In genomic region chr12:97275261-97276197, GRCh38 we compare ENCODE assay signal across 11 cellular contexts.
DNase-seq lines count a peak whose midpoint lies in the region; ATAC-seq and TF ChIP-seq lines count a peak whose summit lies in the region.
"Had no signal": no experiment of that assay in that cellular context is flagged by ENCODE, and none has a peak within 500 bp of the region (broad histone marks: within the 10 kb centered on the region; RNA-seq: fewer than 3 reads in every experiment).

No MANE protein-coding gene starts in this region.

- DNase-seq in body of pancreas (peak; percentile 9 to 32 (median 20)), sciatic nerve (ENCODE audit: low spot score) (peak; percentile 58)
- no peak for DNase-seq in activated CD4-positive, CD25-positive, alpha-beta regulatory T cell (lab: John Stamatoyannopoulos, UW)
- no peak for DNase-seq in stimulated activated naive CD4-positive, alpha-beta T cell treated with Interleukin-2 at 50 U/mL for 16 hours (lab: John Stamatoyannopoulos, UW)
- DNase-seq: T-helper 17 cell, trophoblast cell had no signal

- TF ChIP-seq CTCF in body of pancreas (IDR thresholded peaks at IDR 0.05), result no peak

- WGBS in HUES64, result 60% methylated on average over 21 of the region's 21 CpGs
- WGBS in body of pancreas, 2 donors, result 26 to 33% methylated on average over 20 to 21 of the region's 21 CpGs

- intact Hi-C loops in body of pancreas (cut with DNase I) (no loop called here), sciatic nerve (cut with DNase I) (no loop called here)

- H3K4me3 ChIP-seq in HUES64 (ENCODE audit: low read length) (peak overlapping the region; percentile 30; the same call in 1 of the 2 replicates), body of pancreas (no peak overlapping the region)

- TF ChIP-seq POLR2A in body of pancreas (IDR thresholded peaks at IDR 0.05), result no peak

- H3K9me3 ChIP-seq in HUES64 (ENCODE audit: insufficient read depth, low read depth, low read length), result peaks cover 18% of the 10 kb centered on the region; the same call in 1 of the 2 replicates
- no peaks in the 10 kb centered on the region for H3K9me3 ChIP-seq in body of pancreas
- H3K9me3 ChIP-seq: neutrophil had no signal

- peak; percentile 35 for ATAC-seq in body of pancreas
- peak; percentile 83 for ATAC-seq in sciatic nerve
- no peak for ATAC-seq in HG03354 (IDR thresholded peaks at IDR 0.05; ENCODE audit: poor library complexity, severe bottlenecking, unreplicated experiment)
- no peak for ATAC-seq in GM21723 (IDR thresholded peaks at IDR 0.05; ENCODE audit: unreplicated experiment)
- ATAC-seq: T-helper 17 cell had no signal

- H3K9ac ChIP-seq in HUES64 (ENCODE audit: low read depth, low read length), result peak overlapping the region; percentile 61; the same call in 1 of the 2 replicates

- no peaks in the 10 kb centered on the region for H3K27me3 ChIP-seq in HUES64 (ENCODE audit: insufficient read depth, low read length)
- no peaks in the 10 kb centered on the region for H3K27me3 ChIP-seq in body of pancreas
- no peaks in the 10 kb centered on the region for H3K27me3 ChIP-seq in layer of hippocampus (ENCODE audit: control insufficient read depth, insufficient read depth, low read length)
- H3K27me3 ChIP-seq: neutrophil had no signal

- peaks cover 27% of the 10 kb centered on the region for H3K4me1 ChIP-seq in HUES64 (ENCODE audit: insufficient read depth, low read length)
- peaks cover 5% of the 10 kb centered on the region for H3K4me1 ChIP-seq in body of pancreas

- H3K36me3 ChIP-seq in HUES64 (ENCODE audit: insufficient read depth, low read length), result no peaks in the 10 kb centered on the region
- H3K36me3 ChIP-seq in body of pancreas (replicated peaks in 1 of 2; ENCODE audit: insufficient read depth in 1 of 2, low read depth in 2 of 2), result no peaks in the 10 kb centered on the region
- H3K36me3 ChIP-seq: neutrophil had no signal

- H3K27ac ChIP-seq in HUES64 (ENCODE audit: low read depth, low read length), result peak overlapping the region; percentile 57
- H3K27ac ChIP-seq in body of pancreas, result no peak overlapping the region
- H3K27ac ChIP-seq in layer of hippocampus (ENCODE audit: low read depth, low read length), result peak overlapping the region; percentile 27
- H3K27ac ChIP-seq: neutrophil had no signal

Comparison
In these comparisons a context has a peak if more than half of its experiments do, and no peak if none do; other contexts are left out.
1. H3K27ac ChIP-seq: peak in HUES64 (single experiment) and layer of hippocampus (single experiment); none in body of pancreas (0 of 4).
2. ATAC-seq: peak in body of pancreas (single experiment) and sciatic nerve (single experiment); none in HG03354 (single experiment) and GM21723 (single experiment).
3. DNase-seq: peak in body of pancreas (4 of 4) and sciatic nerve (single experiment); none in activated CD4-positive, CD25-positive, alpha-beta regulatory T cell (0 of 4) and stimulated activated naive CD4-positive, alpha-beta T cell treated with Interleukin-2 at 50 U/mL for 16 hours (single experiment).